Comparison of ENCODE assay signal across 17 cellular contexts in genomic region chr16:75029854-75030253, GRCh38. TPM values are rescaled to one million over a fixed set of nuclear protein-coding genes. Genes with fewer than 3 reads are reported as not detected.
DNase-seq lines count a peak whose midpoint lies in the region; ATAC-seq, FAIRE-seq and TF ChIP-seq lines count a peak whose summit lies in the region.
"Had no signal": no experiment of that assay in that cellular context is flagged by ENCODE, and none has a peak within 500 bp of the region (broad histone marks: within the 10 kb centered on the region; RNA-seq: fewer than 3 reads in every experiment).

No MANE protein-coding gene starts in this region.

- H3K4me1 Mint-ChIP-seq in activated CD8-positive, alpha-beta memory T cell treated with anti-CD3 and anti-CD28 coated beads, Interleukin-2, amount 10 ng/mL, durations not matched to agents 7 days and 5 days: peaks cover 15% of the 10 kb centered on the region
- peaks cover 6% of the 10 kb centered on the region for H3K4me1 Mint-ChIP-seq in stimulated activated effector memory CD8-positive, alpha-beta T cell treated with anti-CD3 and anti-CD28 coated beads, Interleukin-12 subunit alpha, Interleukin-12 subunit beta, amount 100 ng/mL, for 72 hours
- peaks cover 2% of the 10 kb centered on the region for H3K4me1 Mint-ChIP-seq in activated CD8-positive, alpha-beta T cell treated with anti-CD3 and anti-CD28 coated beads, Interleukin-2, amount 10 ng/mL, durations not matched to agents 7 days and 5 days (ENCODE audit: low read depth)

- no peak overlapping the region for H3K27ac ChIP-seq in epithelial cell of prostate
- H3K27ac ChIP-seq: 22Rv1, psoas muscle, suprapubic skin had no signal

- no peak for TF ChIP-seq CTCF in D721Med (IDR thresholded peaks at IDR 0.05; ENCODE audit: insufficient read depth, missing control alignments)

- H3K27me3 Mint-ChIP-seq in activated CD8-positive, alpha-beta memory T cell treated with anti-CD3 and anti-CD28 coated beads, Interleukin-2, amount 10 ng/mL, durations not matched to agents 7 days and 5 days: no peaks in the 10 kb centered on the region
- H3K27me3 Mint-ChIP-seq in activated CD8-positive, alpha-beta T cell treated with anti-CD3 and anti-CD28 coated beads, Interleukin-2, amount 10 ng/mL, durations not matched to agents 7 days and 5 days (ENCODE audit: low read depth): no peaks in the 10 kb centered on the region
- H3K27me3 Mint-ChIP-seq: activated CD4-positive, alpha-beta memory T cell treated with anti-CD3 and anti-CD28 coated beads, Interleukin-2, amount 10 ng/mL, durations not matched to agents 7 days and 5 days; naive thymus-derived CD8-positive, alpha-beta T cell had no signal

- H3K36me3 Mint-ChIP-seq in activated CD8-positive, alpha-beta memory T cell treated with anti-CD3 and anti-CD28 coated beads, Interleukin-2, amount 10 ng/mL, durations not matched to agents 7 days and 5 days: peaks cover 6% of the 10 kb centered on the region
- no peaks in the 10 kb centered on the region for H3K36me3 Mint-ChIP-seq in stimulated activated effector memory CD8-positive, alpha-beta T cell treated with anti-CD3 and anti-CD28 coated beads, Interleukin-12 subunit alpha, Interleukin-12 subunit beta, amount 100 ng/mL, for 72 hours
- H3K36me3 Mint-ChIP-seq in activated CD8-positive, alpha-beta T cell treated with anti-CD3 and anti-CD28 coated beads, Interleukin-2, amount 10 ng/mL, durations not matched to agents 7 days and 5 days (ENCODE audit: low read depth): peaks cover 2% of the 10 kb centered on the region
- H3K36me3 Mint-ChIP-seq: naive thymus-derived CD8-positive, alpha-beta T cell had no signal

- no peak for DNase-seq in activated CD8-positive, alpha-beta memory T cell treated with anti-CD3 and anti-CD28 coated beads, Interleukin-2, amount 10 ng/mL, durations not matched to agents 7 days and 5 days
- DNase-seq in activated CD8-positive, alpha-beta memory T cell treated with anti-CD3 and anti-CD28 coated beads for 24 hours: no peak
- DNase-seq in RCC 7860 (ENCODE audit: low spot score): peak; percentile 64
- DNase-seq in epithelial cell of prostate (ENCODE audit: low read depth, low spot score): peak; percentile 18
- no peak for DNase-seq in stimulated activated effector memory CD8-positive, alpha-beta T cell treated with anti-CD3 and anti-CD28 coated beads, Interleukin-12 subunit alpha, Interleukin-12 subunit beta, amount 100 ng/mL, for 72 hours (ENCODE audit: low spot score in 2 of 2)
- DNase-seq in D721Med (ENCODE audit: insufficient read length, low spot score): no peak
- no peak for DNase-seq in activated CD8-positive, alpha-beta T cell treated with anti-CD3 and anti-CD28 coated beads, Interleukin-2, amount 10 ng/mL, durations not matched to agents 7 days and 5 days
- DNase-seq: activated CD4-positive, alpha-beta memory T cell treated with anti-CD3 and anti-CD28 coated beads, Interleukin-2, amount 10 ng/mL, durations not matched to agents 7 days and 5 days; naive thymus-derived CD8-positive, alpha-beta T cell; NCI-H1105; NCI-H2171 treated with DMSO at 0.1 percent for 48 hours; psoas muscle had no signal

- CTCF ChIA-PET in activated CD8-positive, alpha-beta memory T cell treated with anti-CD3 and anti-CD28 coated beads, Interleukin-2, amount 10 ng/mL, durations not matched to agents 7 days and 5 days (lab: Charles Lee): interaction anchor here (0.8 to 1.3 kb wide), 2 partner anchors 11 to 45 kb away, joined by 3 to 4 read pairs; no protein-coding TSS in a partner anchor
- CTCF ChIA-PET in activated CD8-positive, alpha-beta T cell treated with anti-CD3 and anti-CD28 coated beads, Interleukin-2, amount 10 ng/mL, durations not matched to agents 7 days and 5 days (lab: Charles Lee): interaction anchor here (1.0 kb wide), 1 partner anchor 40 kb away, joined by 3 read pairs; no protein-coding TSS in a partner anchor

- FAIRE-seq in RCC 7860 (lab: Jason Lieb, UNC): peak; percentile 37
- no peak for FAIRE-seq in D721Med (lab: Jason Lieb, UNC)

- POLR2A ChIA-PET in activated CD8-positive, alpha-beta T cell treated with anti-CD3 and anti-CD28 coated beads, Interleukin-2, amount 10 ng/mL, durations not matched to agents 7 days and 5 days (lab: Charles Lee): no interaction called here

- no peaks in the 10 kb centered on the region for H3K9me3 Mint-ChIP-seq in activated CD8-positive, alpha-beta memory T cell treated with anti-CD3 and anti-CD28 coated beads, Interleukin-2, amount 10 ng/mL, durations not matched to agents 7 days and 5 days (ENCODE audit: low read depth)
- H3K9me3 Mint-ChIP-seq in stimulated activated effector memory CD8-positive, alpha-beta T cell treated with anti-CD3 and anti-CD28 coated beads, Interleukin-12 subunit alpha, Interleukin-12 subunit beta, amount 100 ng/mL, for 72 hours: no peaks in the 10 kb centered on the region
- no peaks in the 10 kb centered on the region for H3K9me3 Mint-ChIP-seq in activated CD8-positive, alpha-beta T cell treated with anti-CD3 and anti-CD28 coated beads, Interleukin-2, amount 10 ng/mL, durations not matched to agents 7 days and 5 days (ENCODE audit: insufficient read depth)
- H3K9me3 Mint-ChIP-seq: activated CD4-positive, alpha-beta memory T cell treated with anti-CD3 and anti-CD28 coated beads, Interleukin-2, amount 10 ng/mL, durations not matched to agents 7 days and 5 days; activated T-helper 2 cell treated with anti-CD3 and anti-CD28 coated beads, Interferon-gamma antibody, Interleukin-2, Interleukin-4, amounts not matched to agents 10 μg/mL and 5 μg/mL and 100 μg/mL, durations not matched to agents 14 hours and 24 hours and 36 hours; naive thymus-derived CD8-positive, alpha-beta T cell had no signal

- H3K4me3 Mint-ChIP-seq in activated CD8-positive, alpha-beta memory T cell treated with anti-CD3 and anti-CD28 coated beads, Interleukin-2, amount 10 ng/mL, durations not matched to agents 7 days and 5 days: no peak overlapping the region
- H3K4me3 Mint-ChIP-seq in stimulated activated effector memory CD8-positive, alpha-beta T cell treated with anti-CD3 and anti-CD28 coated beads, Interleukin-12 subunit alpha, Interleukin-12 subunit beta, amount 100 ng/mL, for 72 hours: no peak overlapping the region
- H3K4me3 Mint-ChIP-seq in activated CD8-positive, alpha-beta T cell treated with anti-CD3 and anti-CD28 coated beads, Interleukin-2, amount 10 ng/mL, durations not matched to agents 7 days and 5 days: no peak overlapping the region
- H3K4me3 Mint-ChIP-seq: activated CD4-positive, alpha-beta memory T cell treated with anti-CD3 and anti-CD28 coated beads, Interleukin-2, amount 10 ng/mL, durations not matched to agents 7 days and 5 days; naive thymus-derived CD8-positive, alpha-beta T cell had no signal

- ATAC-seq in activated CD8-positive, alpha-beta memory T cell treated with anti-CD3 and anti-CD28 coated beads, Interleukin-2, amount 10 ng/mL, durations not matched to agents 7 days and 5 days: peak; percentile 49
- peak; percentile 79 for ATAC-seq in stimulated activated effector memory CD8-positive, alpha-beta T cell treated with anti-CD3 and anti-CD28 coated beads, Interleukin-12 subunit alpha, Interleukin-12 subunit beta, amount 100 ng/mL, for 72 hours
- ATAC-seq in HG03025 (IDR thresholded peaks at IDR 0.05; ENCODE audit: low FRiP score, unreplicated experiment): no peak
- no peak for ATAC-seq in activated CD8-positive, alpha-beta T cell treated with anti-CD3 and anti-CD28 coated beads, Interleukin-2, amount 10 ng/mL, durations not matched to agents 7 days and 5 days
- ATAC-seq: esophagus mucosa; naive thymus-derived CD8-positive, alpha-beta T cell; psoas muscle had no signal

- H3K27ac Mint-ChIP-seq in activated CD8-positive, alpha-beta memory T cell treated with anti-CD3 and anti-CD28 coated beads, Interleukin-2, amount 10 ng/mL, durations not matched to agents 7 days and 5 days: peak overlapping the region; percentile 43
- no peak overlapping the region for H3K27ac Mint-ChIP-seq in stimulated activated effector memory CD8-positive, alpha-beta T cell treated with anti-CD3 and anti-CD28 coated beads, Interleukin-12 subunit alpha, Interleukin-12 subunit beta, amount 100 ng/mL, for 72 hours
- H3K27ac Mint-ChIP-seq in activated CD8-positive, alpha-beta T cell treated with anti-CD3 and anti-CD28 coated beads, Interleukin-2, amount 10 ng/mL, durations not matched to agents 7 days and 5 days: no peak overlapping the region
- H3K27ac Mint-ChIP-seq: activated CD4-positive, alpha-beta memory T cell treated with anti-CD3 and anti-CD28 coated beads, Interleukin-2, amount 10 ng/mL, durations not matched to agents 7 days and 5 days; activated T-helper 2 cell treated with anti-CD3 and anti-CD28 coated beads, Interferon-gamma antibody, Interleukin-2, Interleukin-4, amounts not matched to agents 10 μg/mL and 5 μg/mL and 100 μg/mL, durations not matched to agents 14 hours and 24 hours and 36 hours; naive thymus-derived CD8-positive, alpha-beta T cell had no signal

RNA-seq across cellular contexts. Expression of gene ZNRF1, which starts 31.0 kb away (rescaled TPM):
- total RNA-seq in activated CD8-positive, alpha-beta memory T cell treated with anti-CD3 and anti-CD28 coated beads, Interleukin-2, amount 10 ng/mL, durations not matched to agents 7 days and 5 days: 10 to 100 TPM; 16.1 to 22.5 TPM
- total RNA-seq in activated CD8-positive, alpha-beta T cell treated with anti-CD3 and anti-CD28 coated beads, Interleukin-2, amount 10 ng/mL, durations not matched to agents 7 days and 5 days: 10 to 100 TPM in 1 of 2 experiments, 1 to 10 TPM in 1; 8.5 to 11.1 TPM

RNA-seq across cellular contexts. Expression of gene WDR59, which starts 44.9 kb away (rescaled TPM):
- 10 to 100 TPM; 59.0 to 74.6 TPM for total RNA-seq in activated CD8-positive, alpha-beta memory T cell treated with anti-CD3 and anti-CD28 coated beads, Interleukin-2, amount 10 ng/mL, durations not matched to agents 7 days and 5 days
- 10 to 100 TPM; 58.3 to 63.5 TPM for total RNA-seq in activated CD8-positive, alpha-beta T cell treated with anti-CD3 and anti-CD28 coated beads, Interleukin-2, amount 10 ng/mL, durations not matched to agents 7 days and 5 days

Comparison
In these comparisons a context has a peak if more than half of its experiments do, and no peak if none do; other contexts are left out.
1. ATAC-seq: peak in activated CD8-positive, alpha-beta memory T cell treated with anti-CD3 and anti-CD28 coated beads, Interleukin-2, amount 10 ng/mL, durations not matched to agents 7 days and 5 days (single experiment) and stimulated activated effector memory CD8-positive, alpha-beta T cell treated with anti-CD3 and anti-CD28 coated beads, Interleukin-12 subunit alpha, Interleukin-12 subunit beta, amount 100 ng/mL, for 72 hours (single experiment); none in HG03025 (single experiment) and activated CD8-positive, alpha-beta T cell treated with anti-CD3 and anti-CD28 coated beads, Interleukin-2, amount 10 ng/mL, durations not matched to agents 7 days and 5 days (single experiment).
2. DNase-seq: peak in RCC 7860 (single experiment) and epithelial cell of prostate (single experiment); none in activated CD8-positive, alpha-beta memory T cell treated with anti-CD3 and anti-CD28 coated beads, Interleukin-2, amount 10 ng/mL, durations not matched to agents 7 days and 5 days (single experiment), activated CD8-positive, alpha-beta memory T cell treated with anti-CD3 and anti-CD28 coated beads for 24 hours (single experiment), stimulated activated effector memory CD8-positive, alpha-beta T cell treated with anti-CD3 and anti-CD28 coated beads, Interleukin-12 subunit alpha, Interleukin-12 subunit beta, amount 100 ng/mL, for 72 hours (0 of 2), D721Med (single experiment) and activated CD8-positive, alpha-beta T cell treated with anti-CD3 and anti-CD28 coated beads, Interleukin-2, amount 10 ng/mL, durations not matched to agents 7 days and 5 days (single experiment).